1 cellular context compared by ENCODE assay signal in the genomic region with DNA sequence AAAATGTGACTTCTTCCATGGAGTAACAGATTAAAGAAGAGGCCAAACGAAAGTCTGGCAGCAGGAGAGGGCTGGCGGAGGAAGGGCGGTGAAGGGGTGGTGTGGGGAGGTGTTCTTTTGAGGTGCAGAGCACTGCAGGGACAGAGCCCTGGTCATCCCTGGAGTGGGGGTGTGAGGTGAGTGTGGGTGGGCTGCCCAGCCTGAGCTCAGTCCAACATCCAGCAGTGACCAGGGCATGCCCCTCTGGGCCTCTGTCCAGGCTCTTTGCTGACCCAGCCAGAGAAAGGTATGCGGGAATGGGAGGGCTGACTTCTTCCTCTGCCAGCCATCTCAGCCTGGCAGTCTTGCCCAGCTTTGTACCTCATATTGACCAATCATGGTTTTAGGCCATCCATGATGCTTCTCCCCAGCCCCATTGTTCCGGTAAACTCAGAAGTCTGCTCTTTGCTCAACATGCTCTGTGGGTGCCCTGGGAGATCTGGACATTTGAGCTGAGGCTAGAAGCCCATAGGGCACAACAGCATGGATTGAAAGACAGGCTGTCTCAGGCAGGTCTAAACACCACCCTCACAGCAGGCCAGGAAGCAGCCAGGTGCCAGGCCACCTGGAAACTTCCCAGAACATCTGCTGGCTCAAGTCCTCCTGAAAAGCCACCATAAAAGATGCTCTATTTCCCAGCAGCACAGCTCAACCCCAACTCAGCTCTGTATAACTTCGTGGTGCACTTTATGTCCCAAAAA.
TF ChIP-seq lines count a peak whose summit lies in the region.

No MANE protein-coding gene starts in this region.

TF ChIP-seq in IMR-90, 13 proteins besides CTCF, POLR2A, EP300 and RAD21 (continued from another document):
- TF ChIP-seq RFX5 (IDR thresholded peaks at IDR 0.05; ENCODE audit: low read depth, low read length): no peak
